31 cellular contexts compared by ENCODE assay signal in genomic region chr5:97951139-97951538, GRCh38.
DNase-seq lines count a peak whose midpoint lies in the region; ATAC-seq and TF ChIP-seq lines count a peak whose summit lies in the region.
"Had no signal": no experiment of that assay in that cellular context is flagged by ENCODE, and none has a peak within 500 bp of the region (broad histone marks: within the 10 kb centered on the region; RNA-seq: fewer than 3 reads in every experiment).

No MANE protein-coding gene starts in this region.

- H2AFZ ChIP-seq in parathyroid adenoma: no peak overlapping the region

- peak overlapping the region; percentile 13 for H3K4me2 ChIP-seq in parathyroid adenoma (ENCODE audit: low read length)
- H3K4me2 ChIP-seq: A549; BLaER1; BLaER1 treated with 17β-estradiol and CSF1 and Interleukin-3, amounts not matched to agents 10 nM and 100 nM had no signal

- H3K36me3 ChIP-seq in mucosa of descending colon (ENCODE audit: low read depth) (no peaks in the 10 kb centered on the region), parathyroid adenoma (ENCODE audit: control insufficient read depth, insufficient read depth, low read length) (no peaks in the 10 kb centered on the region)
- H3K36me3 ChIP-seq: BE2C; BLaER1; BLaER1 treated with 17β-estradiol and CSF1 and Interleukin-3, amounts not matched to agents 10 nM and 100 nM had no signal

- H3K9me3 ChIP-seq in mucosa of descending colon (no peaks in the 10 kb centered on the region), parathyroid adenoma (ENCODE audit: control insufficient read depth, low read length) (no peaks in the 10 kb centered on the region)
- H3K9me3 ChIP-seq: Caco-2 had no signal

- intact Hi-C loops in left colon (cut with DNase I, micrococcal nuclease) (no loop called here), mucosa of descending colon (cut with DNase I, micrococcal nuclease) (no loop called here)

- no peak overlapping the region for H3K27ac ChIP-seq in parathyroid adenoma
- H3K27ac ChIP-seq: 22Rv1; A549; BLaER1; BLaER1 treated with 17β-estradiol and CSF1 and Interleukin-3, amounts not matched to agents 10 nM and 100 nM; C4-2B had no signal

- no peaks in the 10 kb centered on the region for H3K79me2 ChIP-seq in parathyroid adenoma

- H3K4me3 ChIP-seq in mucosa of descending colon: no peak overlapping the region
- no peak overlapping the region for H3K4me3 ChIP-seq in parathyroid adenoma (ENCODE audit: low read depth, low read length)
- H3K4me3 ChIP-seq: A549; BLaER1; BLaER1 treated with 17β-estradiol and CSF1 and Interleukin-3, amounts not matched to agents 10 nM and 100 nM had no signal

- H3K4me1 ChIP-seq in mucosa of descending colon (ENCODE audit: low read depth) (no peaks in the 10 kb centered on the region), parathyroid adenoma (no peaks in the 10 kb centered on the region)
- H3K4me1 ChIP-seq: A549; BE2C; BLaER1; BLaER1 treated with 17β-estradiol and CSF1 and Interleukin-3, amounts not matched to agents 10 nM and 100 nM; Caco-2 had no signal

- TF ChIP-seq CTCF in mucosa of descending colon (IDR thresholded peaks at IDR 0.05): no peak
- no peak for TF ChIP-seq CTCF in parathyroid adenoma (IDR thresholded peaks at IDR 0.05)

- DNase-seq in left colon (no peak), mucosa of descending colon (no peak)
- no peak for DNase-seq in activated CD4-positive, alpha-beta T cell treated with anti-CD3 and anti-CD28 coated beads for 1 hour
- DNase-seq: 8988T; ACHN; AML-193; BE2C; C1 segment of cervical spinal cord; Caco-2; Calu3; CD4-positive, alpha-beta memory T cell; CD4-positive, alpha-beta T cell; CD4-positive, CD25-positive, alpha-beta regulatory T cell; CD8-positive, alpha-beta memory T cell; CD8-positive, alpha-beta T cell; COR-L47; DMS 273 treated with DMSO at 0.1 percent for 48 hours; DMS153; DMS53; DMS79; DMS79 treated with DMSO at 0.1 percent for 48 hours; DND-41; EL had no signal

- H3K9ac ChIP-seq in parathyroid adenoma: no peak overlapping the region
- H3K9ac ChIP-seq: BLaER1; BLaER1 treated with 17β-estradiol and CSF1 and Interleukin-3, amounts not matched to agents 10 nM and 100 nM had no signal

- no peaks in the 10 kb centered on the region for H3K27me3 ChIP-seq in parathyroid adenoma (ENCODE audit: control insufficient read depth, insufficient read depth, low read length)
- H3K27me3 ChIP-seq: BE2C; BLaER1; BLaER1 treated with 17β-estradiol and CSF1 and Interleukin-3, amounts not matched to agents 10 nM and 100 nM had no signal

- peak; percentile 73 for ATAC-seq in left colon
- peak; percentile 72 for ATAC-seq in mucosa of descending colon
- no peak for ATAC-seq in HG03457 (IDR thresholded peaks at IDR 0.05; ENCODE audit: unreplicated experiment)
- no peak for ATAC-seq in HG03432 (IDR thresholded peaks at IDR 0.05; ENCODE audit: unreplicated experiment)
- ATAC-seq: A549; CD8-positive, alpha-beta T cell had no signal

Comparison
In these comparisons a context has a peak if more than half of its experiments do, and no peak if none do; other contexts are left out.
1. ATAC-seq: peak in left colon (single experiment) and mucosa of descending colon (single experiment); none in HG03457 (single experiment) and HG03432 (single experiment).